24 cellular contexts compared by ENCODE assay signal in the genomic region with DNA sequence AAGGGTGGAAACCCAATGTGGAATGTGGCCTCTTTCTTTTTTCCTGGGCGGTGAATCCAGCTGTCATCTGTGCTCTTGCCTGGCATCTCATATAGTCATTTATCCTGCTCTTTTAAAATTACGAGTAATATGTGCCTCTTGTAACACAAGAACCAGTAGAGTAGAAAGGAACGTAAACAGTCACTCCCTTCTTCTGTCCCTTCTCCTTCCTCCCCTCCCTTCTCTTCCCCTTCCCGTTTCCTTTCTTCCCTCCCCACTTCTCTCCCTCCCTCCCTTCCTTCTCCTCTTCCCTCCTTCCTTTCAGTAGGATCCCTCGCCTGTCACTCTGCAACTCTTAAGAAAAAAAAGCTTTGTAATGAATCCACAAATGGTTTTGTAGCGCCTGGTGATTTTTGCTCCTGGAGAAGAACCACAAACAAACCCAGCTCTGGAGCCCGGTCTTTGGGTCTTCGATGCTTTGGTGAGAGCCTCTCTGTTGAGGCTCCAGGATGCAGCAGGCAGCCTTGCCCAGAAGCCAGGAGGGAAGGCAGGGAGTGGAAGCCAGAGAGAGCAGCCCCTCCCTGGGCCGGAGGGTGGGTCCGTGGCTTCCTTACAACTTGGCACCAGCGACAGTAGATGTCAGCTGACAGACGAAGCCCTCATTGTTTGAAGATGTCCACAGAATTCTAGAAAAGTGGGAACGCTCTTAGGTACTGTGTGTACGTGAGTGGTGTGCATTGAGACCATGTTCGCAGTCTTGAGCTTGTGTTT. TPM values are rescaled to one million over a fixed set of nuclear protein-coding genes. Genes with fewer than 3 reads are reported as not detected.
DNase-seq lines count a peak whose midpoint lies in the region; TF ChIP-seq lines count a peak whose summit lies in the region.
"Had no signal": no experiment of that assay in that cellular context is flagged by ENCODE, and none has a peak within 500 bp of the region (broad histone marks: within the 10 kb centered on the region; RNA-seq: fewer than 3 reads in every experiment).

No MANE protein-coding gene starts in this region.

- no peak overlapping the region for H2AFZ ChIP-seq in MM.1S (ENCODE audit: low read length)

- H3K79me2 ChIP-seq in MM.1S (ENCODE audit: low read length): peaks cover 85% of the 10 kb centered on the region

- H3K4me2 ChIP-seq in MM.1S (ENCODE audit: low read depth, low read length): peak overlapping the region; percentile 67
- H3K4me2 ChIP-seq: smooth muscle cell had no signal

- H3K9me3 ChIP-seq in MM.1S (replicated peaks; ENCODE audit: insufficient read depth, low read length) (no peaks in the 10 kb centered on the region), sigmoid colon (no peaks in the 10 kb centered on the region), Caco-2 (no peaks in the 10 kb centered on the region)
- H3K9me3 ChIP-seq: neutrophil had no signal

- CTCF ChIA-PET in Caco-2 (lab: Charles Lee): no interaction called here

- peaks cover 43% of the 10 kb centered on the region for H3F3A ChIP-seq in MM.1S (ENCODE audit: insufficient read depth, low read length)

- H3K27ac ChIP-seq in MM.1S (ENCODE audit: low read length) (peak overlapping the region; percentile 90), sigmoid colon (no peak overlapping the region)
- H3K27ac ChIP-seq: C4-2B, HL-60, neutrophil had no signal

- TF ChIP-seq EP300 in sigmoid colon (IDR thresholded peaks at IDR 0.05): no peak

- peaks cover 17% of the 10 kb centered on the region; the same call in 1 of the 2 replicates for H3K36me3 ChIP-seq in MM.1S (replicated peaks; ENCODE audit: insufficient read depth, low read length)
- peaks cover 0 to 17% (median 0%) of the 10 kb centered on the region in 4 donors for H3K36me3 ChIP-seq in sigmoid colon
- H3K36me3 ChIP-seq in Caco-2 (ENCODE audit: control insufficient read depth, insufficient read depth, low read length): no peaks in the 10 kb centered on the region

- no peak overlapping the region for H3K27ac Mint-ChIP-seq in Caco-2 (ENCODE audit: unreplicated experiment)
- H3K27ac Mint-ChIP-seq: activated CD8-positive, alpha-beta memory T cell treated with anti-CD3 and anti-CD28 coated beads, Interleukin-2, amount 10 ng/mL, durations not matched to agents 7 days and 5 days; activated naive CD4-positive, alpha-beta T cell treated with anti-CD3 and anti-CD28 coated beads, Interleukin-2, amount 10 ng/mL, durations not matched to agents 7 days and 5 days; activated T-helper 1 cell treated with anti-CD3 and anti-CD28 coated beads, Interleukin-12 subunit alpha, Interleukin-12 subunit beta, Interleukin-2, Interleukin-4 antibody, amounts not matched to agents 30 ng/mL and 10 ng/mL and 1 ng/mL, durations not matched to agents 14 hours and 24 hours and 36 hours; WTC11 had no signal

- H3K9me2 ChIP-seq in MM.1S (replicated peaks; ENCODE audit: insufficient read depth, low read length): no peaks in the 10 kb centered on the region

- no peaks in the 10 kb centered on the region for H4K20me1 ChIP-seq in MM.1S (ENCODE audit: insufficient read depth, low read length)

- WGBS in lower leg skin, 2 donors: 54 to 56% methylated on average over 15 of the region's 15 CpGs
- 78 to 81% methylated on average over 15 of the region's 15 CpGs for WGBS in sigmoid colon, 2 donors

- intact Hi-C loops in cardiac septum (cut with DNase I) (no loop called here), lower leg skin (cut with DNase I; ENCODE audit: low total_unique reads) (no loop called here), sigmoid colon (cut with DNase I) (no loop called here), Caco-2 (cut with micrococcal nuclease; ENCODE audit: unreplicated experiment) (no loop called here)

- BruUV-seq in Caco-2 (replicated peaks; lab: Mats Ljungman, UMichigan): no TSS peak

- peaks cover 70% of the 10 kb centered on the region for H3K4me1 ChIP-seq in MM.1S (ENCODE audit: low read length)
- peaks cover 0 to 4% (median 0%) of the 10 kb centered on the region in 4 donors for H3K4me1 ChIP-seq in sigmoid colon
- H3K4me1 ChIP-seq in Caco-2: no peaks in the 10 kb centered on the region

- no peaks in the 10 kb centered on the region for H3K36me3 Mint-ChIP-seq in Caco-2 (ENCODE audit: insufficient read depth, unreplicated experiment)

- DNase-seq in MM.1S: no peak
- peak; percentile 78 for DNase-seq in cardiac septum (ENCODE audit: low spot score)
- peak; percentile 62 to 93 for DNase-seq in lower leg skin (ENCODE audit: low spot score in 2 of 2)
- peak; percentile 58 for DNase-seq in superior temporal gyrus (ENCODE audit: extremely low spot score)
- DNase-seq in inferior parietal cortex (ENCODE audit: extremely low spot score): no peak
- DNase-seq in sigmoid colon: no peak
- no peak for DNase-seq in germinal center (ENCODE audit: low spot score)
- DNase-seq in Caco-2: no peak
- DNase-seq: ACHN; activated CD4-positive, alpha-beta T cell treated with anti-CD3 and anti-CD28 coated beads, Interleukin-2, amount 50 U/mL, for 1 hour; activated CD8-positive, alpha-beta memory T cell treated with anti-CD3 and anti-CD28 coated beads, Interleukin-2, amount 10 ng/mL, durations not matched to agents 7 days and 5 days; activated naive CD4-positive, alpha-beta T cell treated with anti-CD3 and anti-CD28 coated beads, Interleukin-2, amount 10 ng/mL, durations not matched to agents 7 days and 5 days; amniotic stem cell; cortex of kidney; NCI-H446; NCI-H82; stimulated activated CD4-positive, alpha-beta T cell treated with anti-CD3 and anti-CD28 coated beads, Interleukin-2, amount 100 ng/mL, for 24 hours had no signal

- no peak overlapping the region for H3K4me3 ChIP-seq in MM.1S (ENCODE audit: low read length)
- H3K4me3 ChIP-seq in lower leg skin (ENCODE audit: low read depth, poor library complexity, severe bottlenecking): no peak overlapping the region
- no peak overlapping the region for H3K4me3 ChIP-seq in sigmoid colon
- no peak overlapping the region for H3K4me3 ChIP-seq in Caco-2 (ENCODE audit: low read depth, low read length)
- H3K4me3 ChIP-seq: lung, smooth muscle cell had no signal

- H3K27me3 ChIP-seq in MM.1S (replicated peaks; ENCODE audit: insufficient read depth, low read length) (no peaks in the 10 kb centered on the region), sigmoid colon (no peaks in the 10 kb centered on the region), Caco-2 (replicated peaks; ENCODE audit: control insufficient read depth, insufficient read depth, low read length) (no peaks in the 10 kb centered on the region)
- H3K27me3 ChIP-seq: neutrophil had no signal

- H3K4me1 Mint-ChIP-seq in Caco-2 (ENCODE audit: low read depth, unreplicated experiment): no peaks in the 10 kb centered on the region

- H3K9ac ChIP-seq in MM.1S (ENCODE audit: low read length): no peak overlapping the region

- no peaks in the 10 kb centered on the region for H3K9me3 Mint-ChIP-seq in Caco-2 (ENCODE audit: unreplicated experiment)
- H3K9me3 Mint-ChIP-seq: activated naive CD4-positive, alpha-beta T cell treated with anti-CD3 and anti-CD28 coated beads, Interleukin-2, amount 10 ng/mL, durations not matched to agents 7 days and 5 days; activated T-helper 1 cell treated with anti-CD3 and anti-CD28 coated beads, Interleukin-12 subunit alpha, Interleukin-12 subunit beta, Interleukin-2, Interleukin-4 antibody, amounts not matched to agents 30 ng/mL and 10 ng/mL and 1 ng/mL, durations not matched to agents 14 hours and 24 hours and 36 hours had no signal

- no peak overlapping the region for H3K4me3 Mint-ChIP-seq in Caco-2 (ENCODE audit: unreplicated experiment)
- H3K4me3 Mint-ChIP-seq: activated CD8-positive, alpha-beta memory T cell treated with anti-CD3 and anti-CD28 coated beads, Interleukin-2, amount 10 ng/mL, durations not matched to agents 7 days and 5 days; activated naive CD4-positive, alpha-beta T cell treated with anti-CD3 and anti-CD28 coated beads, Interleukin-2, amount 10 ng/mL, durations not matched to agents 7 days and 5 days; activated T-helper 1 cell treated with anti-CD3 and anti-CD28 coated beads, Interleukin-12 subunit alpha, Interleukin-12 subunit beta, Interleukin-2, Interleukin-4 antibody, amounts not matched to agents 30 ng/mL and 10 ng/mL and 1 ng/mL, durations not matched to agents 14 hours and 24 hours and 36 hours; WTC11 had no signal

- TF ChIP-seq CTCF in MM.1S (IDR thresholded peaks at IDR 0.05; ENCODE audit: low read length) (no peak), lower leg skin (IDR thresholded peaks at IDR 0.05) (no peak), sigmoid colon (IDR thresholded peaks at IDR 0.05) (no peak), Caco-2 (IDR thresholded peaks at IDR 0.05; ENCODE audit: insufficient read depth in 1 of 2, low read depth in 1 of 2, low read length in 1 of 2, severe bottlenecking in 1 of 2, unreplicated experiment in 1 of 2) (no peak)

- no peaks in the 10 kb centered on the region for H3K27me3 Mint-ChIP-seq in Caco-2 (ENCODE audit: insufficient read depth, unreplicated experiment)
- H3K27me3 Mint-ChIP-seq: activated CD8-positive, alpha-beta memory T cell treated with anti-CD3 and anti-CD28 coated beads, Interleukin-2, amount 10 ng/mL, durations not matched to agents 7 days and 5 days; activated naive CD4-positive, alpha-beta T cell treated with anti-CD3 and anti-CD28 coated beads, Interleukin-2, amount 10 ng/mL, durations not matched to agents 7 days and 5 days had no signal

- TF ChIP-seq POLR2A in lower leg skin (IDR thresholded peaks at IDR 0.05): no peak
- no peak for TF ChIP-seq POLR2A in sigmoid colon (IDR thresholded peaks at IDR 0.05)

- POLR2A ChIA-PET in Caco-2 (lab: Charles Lee): no interaction called here

RNA-seq across cellular contexts. Expression of gene DUSP22, which starts 15.0 kb away (rescaled TPM):
- total RNA-seq in cardiac septum (49.2 TPM), lower leg skin (10 to 100 TPM; 53.2 to 81.1 (median 63.4) TPM), sigmoid colon (100 to 1,000 TPM in 1 of 4 donors, 10 to 100 TPM in 3; 55.6 to 113 (median 80.5) TPM), Caco-2 (2022) (17.5 and 18.6 TPM in 2 replicates)
- 10 to 100 TPM; 15.7 to 35.3 (median 32.4) TPM for polyA plus RNA-seq in sigmoid colon

Comparison
In these comparisons a context has a peak if more than half of its experiments do, and no peak if none do; other contexts are left out.
1. DNase-seq: peak in cardiac septum (single experiment), lower leg skin (2 of 2) and superior temporal gyrus (single experiment); none in MM.1S (single experiment), inferior parietal cortex (single experiment), sigmoid colon (single experiment), germinal center (single experiment) and Caco-2 (0 of 2).